Comparison of ENCODE assay signal across 8 cellular contexts in genomic region chr6:161272600-161273355, GRCh38. TPM values are rescaled to one million over a fixed set of nuclear protein-coding genes. Genes with fewer than 3 reads are reported as not detected.
DNase-seq lines count a peak whose midpoint lies in the region; ATAC-seq and TF ChIP-seq lines count a peak whose summit lies in the region.

No MANE protein-coding gene starts in this region.

- H3K27ac ChIP-seq in cardiac muscle cell, result peak overlapping the region; percentile 98
- H3K27ac ChIP-seq in trophoblast cell (ENCODE audit: low read depth, low read length), result no peak overlapping the region

- H4K8ac ChIP-seq in trophoblast cell (ENCODE audit: low read depth, low read length), result no peak overlapping the region

- peaks cover 13% of the 10 kb centered on the region for H3K36me3 Mint-ChIP-seq in T-cell

- H3K9me3 ChIP-seq in cardiac muscle cell (ENCODE audit: low read depth), result no peaks in the 10 kb centered on the region
- no peaks in the 10 kb centered on the region for H3K9me3 ChIP-seq in trophoblast cell (ENCODE audit: insufficient read depth, low read depth, low read length)

- H3K9me3 Mint-ChIP-seq in T-cell, result no peaks in the 10 kb centered on the region

- ATAC-seq in Right ventricle myocardium inferior (no peak), T-cell (replicated peaks in 1 of 4) (no peak), GM21619 (IDR thresholded peaks at IDR 0.05; ENCODE audit: unreplicated experiment) (no peak), GM21576 (IDR thresholded peaks at IDR 0.05; ENCODE audit: unreplicated experiment) (no peak)

- peak overlapping the region; percentile 80 for H3K4me2 ChIP-seq in trophoblast cell (ENCODE audit: low read length)

- H3K9ac ChIP-seq in trophoblast cell (ENCODE audit: low read length), result peak overlapping the region; percentile 60

- peak overlapping the region; percentile 76 for H3K4ac ChIP-seq in trophoblast cell (ENCODE audit: low read depth, low read length)

- H3K36me3 ChIP-seq in cardiac muscle cell (no peaks in the 10 kb centered on the region), trophoblast cell (ENCODE audit: control insufficient read depth in 1 of 2, insufficient read depth in 2 of 2, low read length in 2 of 2) (no peaks in the 10 kb centered on the region)

- CTCF ChIA-PET in T-cell (lab: Charles Lee), result interaction anchor here in 1 of 2 donors (0.5 to 1.8 kb wide), 5 partner anchors 29 to 1453 kb away, joined by 3 to 5 read pairs (median 5); no protein-coding TSS in a partner anchor

- POLR2A ChIA-PET in T-cell (lab: Charles Lee), result interaction anchor here (0.5 to 2.2 kb wide), 11 partner anchors 14 to 413 kb away, joined by 3 to 19 read pairs (median 4); no protein-coding TSS in a partner anchor

- peaks cover 6% of the 10 kb centered on the region for H3K79me1 ChIP-seq in trophoblast cell (ENCODE audit: low read length)

- no peak overlapping the region for H3K23ac ChIP-seq in trophoblast cell (ENCODE audit: low read length)

- peak overlapping the region; percentile 86 to 97 (median 88) for H3K4me3 Mint-ChIP-seq in T-cell

- H2BK5ac ChIP-seq in trophoblast cell (ENCODE audit: low read depth, low read length, poor library complexity), result no peak overlapping the region

- TF ChIP-seq CTCF in cardiac muscle cell (IDR thresholded peaks at IDR 0.05; ENCODE audit: low read depth, low read length) (no peak), fibroblast of pulmonary artery (IDR thresholded peaks at IDR 0.05; ENCODE audit: low read length, missing control alignments) (no peak)

- no peak overlapping the region for H3K14ac ChIP-seq in trophoblast cell (ENCODE audit: low read length)

- no peak overlapping the region for H2BK12ac ChIP-seq in trophoblast cell (ENCODE audit: low read length)

- peaks cover 19% of the 10 kb centered on the region for H3K4me1 ChIP-seq in cardiac muscle cell (ENCODE audit: low read depth)
- peaks cover 0 to 3% of the 10 kb centered on the region in 2 experiments for H3K4me1 ChIP-seq in trophoblast cell (ENCODE audit: control insufficient read depth in 1 of 2, insufficient read depth in 2 of 2, low read length in 2 of 2)

- H3K4me3 ChIP-seq in cardiac muscle cell (peak overlapping the region; percentile 91), fibroblast of pulmonary artery (replicated peaks; ENCODE audit: low read depth, low read length) (peak overlapping the region; percentile 83), trophoblast cell (ENCODE audit: low read depth, low read length) (peak overlapping the region; percentile 80)

- H3K27me3 ChIP-seq in cardiac muscle cell (no peaks in the 10 kb centered on the region), trophoblast cell (ENCODE audit: insufficient read depth, low read length) (no peaks in the 10 kb centered on the region)

- no peak overlapping the region for H2AFZ ChIP-seq in trophoblast cell (ENCODE audit: insufficient read depth, low read length, poor library complexity)

- intact Hi-C loops in Right ventricle myocardium inferior (cut with DNase I), result loop anchor here (10.0 kb wide), 1 partner anchor 278 kb away; the partner anchor contains the start of gene MAP3K4

- no peak overlapping the region for H3K18ac ChIP-seq in trophoblast cell (ENCODE audit: low read length)

- WGBS in trophoblast cell (ENCODE audit: extremely low coverage, insufficient coverage, insufficient read length), result no CpG with 5 or more reads among the region's 11 CpGs

- H2AK5ac ChIP-seq in trophoblast cell (ENCODE audit: low read length), result no peak overlapping the region

- H4K91ac ChIP-seq in trophoblast cell (ENCODE audit: low read depth, low read length), result no peak overlapping the region

- peak; percentile 49 to 65 for DNase-seq in cardiac muscle cell (ENCODE audit: low read depth in 1 of 2, low spot score in 1 of 2)
- no peak for DNase-seq in Right ventricle myocardium inferior (ENCODE audit: missing footprints)
- peak in 1 of 34 experiments; percentile 7 for DNase-seq in T-cell
- DNase-seq in fibroblast of pulmonary artery (ENCODE audit: low read depth), result peak; percentile 53
- peak in 1 of 2 donors; percentile 39 for DNase-seq in trophoblast cell
- DNase-seq in iPS-NIHi7 (ENCODE audit: extremely low spot score), result no peak

- H3K79me2 ChIP-seq in trophoblast cell (ENCODE audit: control insufficient read depth, insufficient read depth, low read length, poor library complexity), result no peaks in the 10 kb centered on the region

- H3K27ac Mint-ChIP-seq in T-cell, result peak overlapping the region; percentile 37 to 69

- peaks cover 22 to 31% (median 30%) of the 10 kb centered on the region in 3 donors for H3K4me1 Mint-ChIP-seq in T-cell

- H4K12ac ChIP-seq in trophoblast cell (ENCODE audit: low read depth, low read length), result no peak overlapping the region

- H3K27me3 Mint-ChIP-seq in T-cell, result no peaks in the 10 kb centered on the region

- no peak overlapping the region for H2BK120ac ChIP-seq in trophoblast cell (ENCODE audit: insufficient read depth, low read length, poor library complexity)

RNA-seq across cellular contexts. Expression of gene AGPAT4, which starts 1.1 kb away (rescaled TPM):
- 11.9 and 17.7 TPM in 2 replicates for total RNA-seq in cardiac muscle cell
- 13.9 and 18.1 TPM in 2 replicates for polyA plus RNA-seq in cardiac muscle cell
- 2.4 TPM for total RNA-seq in Right ventricle myocardium inferior
- 10 to 100 TPM in 1 of 5 donors, 1 to 10 TPM in 4; 5.6 to 15.0 (median 6.3) TPM for total RNA-seq in T-cell
- 10.5 and 11.6 TPM in 2 replicates for polyA plus RNA-seq in trophoblast cell (2013)

Comparison
In these comparisons a context has a peak if more than half of its experiments do, and no peak if none do; other contexts are left out.
1. DNase-seq: peak in cardiac muscle cell (2 of 2) and fibroblast of pulmonary artery (single experiment); none in Right ventricle myocardium inferior (single experiment) and iPS-NIHi7 (single experiment).
2. Peak in every context shown above with its lines, with median percentiles within 50 percentile points of each other: H3K4me3 ChIP-seq.